Comparison of ENCODE assay signal across 16 cellular contexts in the genomic region with DNA sequence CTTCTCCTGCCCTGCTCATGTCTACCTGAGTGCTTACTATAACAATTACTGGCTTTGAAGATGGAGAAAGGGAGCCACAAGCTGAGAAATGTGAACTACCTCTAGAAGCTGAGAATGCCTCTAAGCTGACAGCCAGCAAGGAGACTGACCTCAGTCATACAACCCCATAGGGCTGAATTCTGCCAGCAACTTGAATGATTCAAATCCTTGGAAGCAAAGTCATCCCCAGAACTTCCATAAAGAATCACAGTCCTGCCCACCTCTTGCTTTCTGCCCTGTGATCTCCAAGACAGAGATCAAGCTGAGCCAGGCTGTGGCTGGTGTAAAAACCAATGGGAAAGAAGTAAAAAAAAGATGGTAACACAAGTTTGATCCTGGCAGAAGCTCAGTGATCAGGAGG.
DNase-seq lines count a peak whose midpoint lies in the region; ATAC-seq and TF ChIP-seq lines count a peak whose summit lies in the region.
"Had no signal": no experiment of that assay in that cellular context is flagged by ENCODE, and none has a peak within 500 bp of the region (broad histone marks: within the 10 kb centered on the region; RNA-seq: fewer than 3 reads in every experiment).

No MANE protein-coding gene starts in this region.

- H4K20me1 ChIP-seq in GM23248 (ENCODE audit: insufficient read depth): no peaks in the 10 kb centered on the region

- peaks cover 17 to 25% of the 10 kb centered on the region in 2 donors for H3K9me3 Mint-ChIP-seq in natural killer cell

- DNase-seq in EH (ENCODE audit: low read depth): peak; percentile 68
- DNase-seq in GM23248: peak; percentile 53
- DNase-seq in adipocyte (ENCODE audit: low read depth): peak; percentile 8
- DNase-seq in natural killer cell: no peak
- no peak for DNase-seq in H4 (ENCODE audit: low spot score)
- DNase-seq: ACHN; BE2C; CD4-positive, alpha-beta memory T cell; DMS79; GF-D8; H7; KG1 had no signal

- H3K27ac ChIP-seq in GM23248: no peak overlapping the region
- H3K27ac ChIP-seq: C4-2B had no signal

- H3K27me3 ChIP-seq in GM23248 (replicated peaks; ENCODE audit: insufficient read depth): no peaks in the 10 kb centered on the region
- no peaks in the 10 kb centered on the region for H3K27me3 ChIP-seq in adipocyte (replicated peaks; ENCODE audit: control insufficient read depth, insufficient read depth, low read length)
- H3K27me3 ChIP-seq: BE2C had no signal

- no peak overlapping the region for H3K4me2 ChIP-seq in GM23248 (ENCODE audit: unreplicated experiment)

- H3K9me2 ChIP-seq in GM23248 (ENCODE audit: insufficient read depth): no peaks in the 10 kb centered on the region

- peaks cover 4% of the 10 kb centered on the region; the same call in 1 of the 2 replicates for H3F3A ChIP-seq in GM23248 (ENCODE audit: insufficient read depth)

- no peak for TF ChIP-seq CTCF in natural killer cell (IDR thresholded peaks at IDR 0.05)

- H3K9me3 ChIP-seq in GM23248 (ENCODE audit: low read depth): no peaks in the 10 kb centered on the region
- H3K9me3 ChIP-seq in adipocyte (ENCODE audit: control insufficient read depth, low read length): no peaks in the 10 kb centered on the region

- H3K4me1 Mint-ChIP-seq in natural killer cell: no peaks in the 10 kb centered on the region
- H3K4me1 Mint-ChIP-seq: CD4-positive, alpha-beta memory T cell; IgD-negative memory B cell had no signal

- H3K4me3 ChIP-seq in GM23248 (no peak overlapping the region), adipocyte (ENCODE audit: low read length) (no peak overlapping the region)

- H3K27me3 Mint-ChIP-seq in natural killer cell (ENCODE audit: low read depth in 2 of 2): no peaks in the 10 kb centered on the region
- H3K27me3 Mint-ChIP-seq: CD4-positive, alpha-beta memory T cell; IgD-negative memory B cell had no signal

- H3K9ac ChIP-seq in GM23248 (no peak overlapping the region), adipocyte (ENCODE audit: low read length) (no peak overlapping the region)

- ATAC-seq in GM18907 (IDR thresholded peaks at IDR 0.05; ENCODE audit: unreplicated experiment) (no peak), natural killer cell (no peak), GM18858 (IDR thresholded peaks at IDR 0.05; ENCODE audit: unreplicated experiment) (no peak)

- in situ Hi-C loops in GM23248 (cut with MboI): no loop called here

- no peaks in the 10 kb centered on the region for H3K36me3 Mint-ChIP-seq in natural killer cell
- H3K36me3 Mint-ChIP-seq: CD4-positive, alpha-beta memory T cell; IgD-negative memory B cell had no signal

- H2AFZ ChIP-seq in GM23248: no peak overlapping the region

- H3K4me3 Mint-ChIP-seq in natural killer cell: no peak overlapping the region
- H3K4me3 Mint-ChIP-seq: CD4-positive, alpha-beta memory T cell; IgD-negative memory B cell had no signal

- no peaks in the 10 kb centered on the region for H3K36me3 ChIP-seq in GM23248 (ENCODE audit: low read depth)
- no peaks in the 10 kb centered on the region for H3K36me3 ChIP-seq in adipocyte (ENCODE audit: control insufficient read depth, insufficient read depth, low read length, severe bottlenecking)
- H3K36me3 ChIP-seq: BE2C had no signal

- H3K27ac Mint-ChIP-seq in natural killer cell: no peak overlapping the region
- H3K27ac Mint-ChIP-seq: CD4-positive, alpha-beta memory T cell; IgD-negative memory B cell had no signal

- H3K4me1 ChIP-seq in GM23248 (ENCODE audit: insufficient read depth): peaks cover 6% of the 10 kb centered on the region; the same call in 1 of the 2 replicates
- no peaks in the 10 kb centered on the region for H3K4me1 ChIP-seq in adipocyte (ENCODE audit: control insufficient read depth, insufficient read depth, low read length)
- H3K4me1 ChIP-seq: BE2C had no signal

- no peaks in the 10 kb centered on the region for H3K79me2 ChIP-seq in GM23248 (ENCODE audit: insufficient read depth)

- intact Hi-C loops in natural killer cell (cut with micrococcal nuclease): no loop called here

Comparison
In these comparisons a context has a peak if more than half of its experiments do, and no peak if none do; other contexts are left out.
1. DNase-seq: peak in EH (single experiment), GM23248 (single experiment) and adipocyte (single experiment); none in natural killer cell (single experiment) and H4 (single experiment).